16 cellular contexts compared by ENCODE assay signal in the genomic region with DNA sequence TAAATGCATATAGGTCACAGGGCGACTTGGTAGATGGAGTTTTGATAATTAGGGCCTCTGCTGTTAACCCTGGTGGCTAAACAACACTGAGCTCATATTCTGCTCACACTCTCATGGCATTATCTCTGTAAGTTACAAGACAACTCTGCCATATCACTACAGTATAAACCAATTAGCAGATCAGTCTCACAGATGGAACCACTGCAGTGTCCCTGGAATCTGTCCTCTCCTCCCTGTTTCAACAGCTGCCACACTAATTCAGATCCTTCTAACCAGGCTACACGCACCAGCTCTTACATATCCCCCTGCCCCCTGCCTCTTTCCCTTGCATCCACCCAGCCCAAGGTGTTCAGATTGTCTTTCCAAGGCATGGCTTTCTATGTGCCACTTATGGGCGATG.
A peak's percentile ranks its signal among the peaks of the same experiment; 100 is the strongest.
DNase-seq lines count a peak whose midpoint lies in the region; ATAC-seq and TF ChIP-seq lines count a peak whose summit lies in the region.
"Had no signal": no experiment of that assay in that cellular context is flagged by ENCODE, and none has a peak within 500 bp of the region (broad histone marks: within the 10 kb centered on the region; RNA-seq: fewer than 3 reads in every experiment).

No MANE protein-coding gene starts in this region.

- no peak overlapping the region for H2BK120ac ChIP-seq in mesendoderm (ENCODE audit: low read depth, low read length)

- TF ChIP-seq CTCF in OCI-LY7 (conservative IDR thresholded peaks at IDR 0.05; ENCODE audit: low read length) (no peak), tibial artery (IDR thresholded peaks at IDR 0.05) (no peak)

- WGBS in mesendoderm (ENCODE audit: extremely low coverage, insufficient coverage, low lambda C conversion rate): no CpG with 5 or more reads among the region's 3 CpGs

- H3K79me1 ChIP-seq in mesendoderm (ENCODE audit: low read length): no peaks in the 10 kb centered on the region

- intact Hi-C loops in OCI-LY7 (cut with micrococcal nuclease; ENCODE audit: unreplicated experiment) (no loop called here), tibial artery (cut with DNase I; ENCODE audit: low total_unique reads) (no loop called here)

- H3K9me2 ChIP-seq in OCI-LY7 (ENCODE audit: insufficient read depth, low read length): no peaks in the 10 kb centered on the region

- H3K18ac ChIP-seq in mesendoderm (ENCODE audit: low read length): no peak overlapping the region

- H2AK5ac ChIP-seq in mesendoderm (ENCODE audit: low read length): no peak overlapping the region

- no peak overlapping the region for H2BK5ac ChIP-seq in mesendoderm (ENCODE audit: low read length)

- no peak overlapping the region for H2BK15ac ChIP-seq in mesendoderm (replicated peaks; ENCODE audit: low read depth)

- H3K56ac ChIP-seq in mesendoderm (ENCODE audit: low read length): no peak overlapping the region

- no peak overlapping the region for H3K4ac ChIP-seq in mesendoderm (ENCODE audit: low read depth, low read length)

- no peaks in the 10 kb centered on the region for H3K79me2 ChIP-seq in mesendoderm (ENCODE audit: control insufficient read depth, insufficient read depth, low read length)
- no peaks in the 10 kb centered on the region for H3K79me2 ChIP-seq in OCI-LY7 (ENCODE audit: insufficient read depth, low read depth, low read length)

- H4K20me1 ChIP-seq in OCI-LY7 (ENCODE audit: insufficient read depth, low read length): no peaks in the 10 kb centered on the region

- DNase-seq in NCI-H1694 (lab: John Stamatoyannopoulos, UW) (peak; percentile 78), NCI-H2171 (lab: John Stamatoyannopoulos, UW) (peak; percentile 44), NCI-H82 (lab: John Stamatoyannopoulos, UW) (peak; percentile 99), mesendoderm (peak; percentile 74), OCI-LY7 (ENCODE audit: low spot score) (no peak), tibial artery (no peak)
- DNase-seq: BE2C; Caco-2; CD8-positive, alpha-beta memory T cell; DMS79; HCEC 1CT; HFFc6 had no signal

- H3K27me3 ChIP-seq in mesendoderm (ENCODE audit: insufficient read depth, low read length, poor library complexity) (no peaks in the 10 kb centered on the region), tibial artery (no peaks in the 10 kb centered on the region)
- H3K27me3 ChIP-seq: BE2C had no signal

- no peak overlapping the region for H3K4me2 ChIP-seq in mesendoderm (ENCODE audit: low read length)
- H3K4me2 ChIP-seq in OCI-LY7 (ENCODE audit: low read length): no peak overlapping the region
- H3K4me2 ChIP-seq: A549 had no signal

- H3K23ac ChIP-seq in mesendoderm (ENCODE audit: low read length): no peak overlapping the region

- no peak for ATAC-seq in GM18909 (IDR thresholded peaks at IDR 0.05; ENCODE audit: poor library complexity, unreplicated experiment)
- ATAC-seq: A549, K562 had no signal

- H3K9ac ChIP-seq in mesendoderm (ENCODE audit: low read length): no peak overlapping the region

- H3K4me3 ChIP-seq in mesendoderm (ENCODE audit: low read length) (no peak overlapping the region), OCI-LY7 (ENCODE audit: low read depth, low read length, poor library complexity, severe bottlenecking) (no peak overlapping the region), tibial artery (no peak overlapping the region)
- H3K4me3 ChIP-seq: A549, K562 had no signal

- no peak overlapping the region for H2AFZ ChIP-seq in OCI-LY7 (ENCODE audit: low read length)

- H4K5ac ChIP-seq in mesendoderm (ENCODE audit: low read length): no peak overlapping the region

- H3K4me1 ChIP-seq in mesendoderm (ENCODE audit: control insufficient read depth, low read depth, low read length): peaks cover 5% of the 10 kb centered on the region
- peaks cover 18% of the 10 kb centered on the region for H3K4me1 ChIP-seq in OCI-LY7 (ENCODE audit: insufficient read depth, low read length, poor library complexity, severe bottlenecking)
- H3K4me1 ChIP-seq in tibial artery: no peaks in the 10 kb centered on the region
- H3K4me1 ChIP-seq: A549, BE2C had no signal

- CTCF ChIA-PET in OCI-LY7 (lab: Charles Lee; ENCODE audit: unreplicated experiment): no interaction called here

- H3K9me3 ChIP-seq in OCI-LY7 (ENCODE audit: low read length) (peaks cover 16% of the 10 kb centered on the region; the same call in 1 of the 2 replicates), tibial artery (no peaks in the 10 kb centered on the region)
- H3K9me3 ChIP-seq: A549, BE2C, Caco-2 had no signal

- H4K8ac ChIP-seq in mesendoderm (ENCODE audit: low read depth, low read length): no peak overlapping the region

- POLR2A ChIA-PET in OCI-LY7 (lab: Charles Lee): no interaction called here

- BruUV-seq in OCI-LY7 (replicated peaks; lab: Mats Ljungman, UMichigan): no TSS peak

- H3K27ac ChIP-seq in mesendoderm (ENCODE audit: low read depth, low read length): no peak overlapping the region
- H3K27ac ChIP-seq in OCI-LY7 (ENCODE audit: low read depth, low read length, poor library complexity, severe bottlenecking): no peak overlapping the region
- no peak overlapping the region for H3K27ac ChIP-seq in tibial artery
- H3K27ac ChIP-seq: A549, C4-2B had no signal

- H3K36me3 ChIP-seq in mesendoderm (ENCODE audit: control insufficient read depth, insufficient read depth, low read length): no peaks in the 10 kb centered on the region
- H3K36me3 ChIP-seq in OCI-LY7 (ENCODE audit: insufficient read depth, low read length): no peaks in the 10 kb centered on the region
- H3K36me3 ChIP-seq in tibial artery: no peaks in the 10 kb centered on the region
- H3K36me3 ChIP-seq: BE2C had no signal

Comparison
In these comparisons a context has a peak if more than half of its experiments do, and no peak if none do; other contexts are left out.
1. DNase-seq: peak in NCI-H1694 (single experiment), NCI-H2171 (single experiment), NCI-H82 (single experiment) and mesendoderm (single experiment); none in OCI-LY7 (single experiment) and tibial artery (0 of 2).